ENCODE assay signal across 40 cellular contexts in the genomic region with DNA sequence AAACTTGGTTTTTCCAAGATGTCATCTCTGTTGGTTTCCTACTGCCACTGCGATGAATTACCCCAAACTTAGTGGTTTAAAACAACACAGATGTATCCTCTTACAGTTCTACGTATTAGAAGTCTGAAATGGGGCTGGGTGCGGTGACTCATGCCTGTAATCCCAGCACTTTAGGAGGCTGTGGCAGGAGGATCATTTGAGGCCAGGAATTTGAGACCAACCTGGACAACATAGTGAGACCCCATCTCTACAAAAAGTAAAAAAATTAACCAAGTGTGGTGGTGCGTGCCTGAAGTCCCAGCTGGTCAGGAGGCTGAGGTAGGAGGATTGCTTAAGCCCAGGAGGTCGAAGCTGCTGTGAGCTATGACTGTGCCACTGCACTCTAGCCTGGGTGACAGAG. TPM values are rescaled to one million over a fixed set of nuclear protein-coding genes. Genes with fewer than 3 reads are reported as not detected.
"Had no signal": no experiment of that assay in that cellular context is flagged by ENCODE, and none has a peak within 500 bp of the region (broad histone marks: within the 10 kb centered on the region; RNA-seq: fewer than 3 reads in every experiment).

No MANE protein-coding gene starts in this region.

- H3K4me3 Mint-ChIP-seq: activated naive CD4-positive, alpha-beta T cell treated with anti-CD3 and anti-CD28 coated beads for 36 hours; activated naive CD4-positive, alpha-beta T cell treated with anti-CD3 and anti-CD28 coated beads, Interleukin-2, amount 10 ng/mL, durations not matched to agents 7 days and 5 days; activated naive CD4-positive, alpha-beta T cell treated with anti-CD3 and anti-CD28 coated beads, Interleukin-2, amount 50 U/mL, for 24 hours; activated naive CD8-positive, alpha-beta T cell; activated naive CD8-positive, alpha-beta T cell treated with anti-CD3 and anti-CD28 coated beads for 36 hours; activated naive CD8-positive, alpha-beta T cell treated with anti-CD3 and anti-CD28 coated beads, Interleukin-2, amount 10 ng/mL, durations not matched to agents 7 days and 5 days; activated naive CD8-positive, alpha-beta T cell treated with anti-CD3 and anti-CD28 coated beads, Interleukin-2, amount 50 U/mL, for 24 hours; activated T-cell treated with anti-CD3 and anti-CD28 coated beads, Interleukin-2, amount 50 U/mL, for 24 hours; activated T-cell treated with anti-CD3 and anti-CD28 coated beads, Interleukin-2, amount 50 U/mL, for 4 hours; activated T-cell treated with anti-CD3 and anti-CD28 coated beads, Interleukin-2, amount 50 U/mL, for 72 hours; activated T-helper 1 cell treated with anti-CD3 and anti-CD28 coated beads, Interleukin-12 subunit alpha, Interleukin-12 subunit beta, Interleukin-2, Interleukin-4 antibody, amounts not matched to agents 30 ng/mL and 10 ng/mL and 1 ng/mL, durations not matched to agents 14 hours and 24 hours and 36 hours; activated T-helper 17 cell treated with anti-CD3 and anti-CD28 coated beads, Interleukin-2, amount 50 U/mL, for 72 hours; brain; central memory CD8-positive, alpha-beta T cell had no signal

- FAIRE-seq: astrocyte, bronchial epithelial cell had no signal

- H3K27me3 ChIP-seq: adrenal gland, ascending aorta, body of pancreas, breast epithelium, cardiac muscle cell had no signal

- H3K9me3 Mint-ChIP-seq: activated naive CD4-positive, alpha-beta T cell treated with anti-CD3 and anti-CD28 coated beads, Interleukin-2, amount 50 U/mL, for 24 hours; activated naive CD4-positive, alpha-beta T cell treated with anti-CD3 and anti-CD28 coated beads, Interleukin-2, amount 50 U/mL, for 72 hours; activated naive CD8-positive, alpha-beta T cell treated with anti-CD3 and anti-CD28 coated beads, Interleukin-2, amount 50 U/mL, for 24 hours; activated T-cell treated with anti-CD3 and anti-CD28 coated beads, Interleukin-2, amount 50 U/mL, for 24 hours; activated T-helper 17 cell treated with anti-CD3 and anti-CD28 coated beads, Interleukin-2, amount 50 U/mL, for 72 hours; activated T-helper 2 cell treated with anti-CD3 and anti-CD28 coated beads, Interferon-gamma antibody, Interleukin-2, Interleukin-4, amounts not matched to agents 10 μg/mL and 5 μg/mL and 100 μg/mL, durations not matched to agents 14 hours and 24 hours and 36 hours; central memory CD8-positive, alpha-beta T cell had no signal

- H3K4me1 Mint-ChIP-seq: activated naive CD4-positive, alpha-beta T cell treated with anti-CD3 and anti-CD28 coated beads, Interleukin-2, amount 50 U/mL, for 24 hours; activated T-helper 17 cell treated with anti-CD3 and anti-CD28 coated beads, Interleukin-2, amount 50 U/mL, for 72 hours; brain; central memory CD8-positive, alpha-beta T cell had no signal

- H3K9me3 ChIP-seq: adrenal gland, ascending aorta, body of pancreas, breast epithelium had no signal

- H3K36me3 Mint-ChIP-seq: activated naive CD4-positive, alpha-beta T cell treated with anti-CD3 and anti-CD28 coated beads, Interleukin-2, amount 10 ng/mL, durations not matched to agents 7 days and 5 days; activated naive CD4-positive, alpha-beta T cell treated with anti-CD3 and anti-CD28 coated beads, Interleukin-2, amount 50 U/mL, for 24 hours; activated naive CD4-positive, alpha-beta T cell treated with anti-CD3 and anti-CD28 coated beads, Interleukin-2, amount 50 U/mL, for 72 hours; activated naive CD8-positive, alpha-beta T cell treated with anti-CD3 and anti-CD28 coated beads for 36 hours; brain had no signal

- H3K4me3 ChIP-seq: adrenal gland, ascending aorta, body of pancreas, breast epithelium, cardiac muscle cell had no signal

- H3K36me3 ChIP-seq: adrenal gland, ascending aorta, brain microvascular endothelial cell, breast epithelium, cardiac muscle cell had no signal

- ATAC-seq: activated naive CD4-positive, alpha-beta T cell treated with anti-CD3 and anti-CD28 coated beads, Interleukin-2, amount 50 U/mL, for 72 hours; activated naive CD8-positive, alpha-beta T cell treated with anti-CD3 and anti-CD28 coated beads, Interleukin-2, amount 50 U/mL, for 24 hours; activated T-cell treated with anti-CD3 and anti-CD28 coated beads, Interleukin-2, amount 50 U/mL, for 4 hours; activated T-cell treated with anti-CD3 and anti-CD28 coated beads, Interleukin-2, amount 50 U/mL, for 72 hours; activated T-helper 17 cell treated with anti-CD3 and anti-CD28 coated beads, Interleukin-2, amount 50 U/mL, for 72 hours; body of pancreas had no signal

- H3K27ac Mint-ChIP-seq: activated naive CD4-positive, alpha-beta T cell treated with anti-CD3 and anti-CD28 coated beads for 36 hours; activated naive CD4-positive, alpha-beta T cell treated with anti-CD3 and anti-CD28 coated beads, Interleukin-2, amount 10 ng/mL, durations not matched to agents 7 days and 5 days; activated naive CD4-positive, alpha-beta T cell treated with anti-CD3 and anti-CD28 coated beads, Interleukin-2, amount 50 U/mL, for 72 hours; activated naive CD8-positive, alpha-beta T cell; activated naive CD8-positive, alpha-beta T cell treated with anti-CD3 and anti-CD28 coated beads for 36 hours; activated naive CD8-positive, alpha-beta T cell treated with anti-CD3 and anti-CD28 coated beads, Interleukin-2, amount 10 ng/mL, durations not matched to agents 7 days and 5 days; activated naive CD8-positive, alpha-beta T cell treated with anti-CD3 and anti-CD28 coated beads, Interleukin-2, amount 50 U/mL, for 24 hours; activated T-cell treated with anti-CD3 and anti-CD28 coated beads, Interleukin-2, amount 50 U/mL, for 24 hours; activated T-cell treated with anti-CD3 and anti-CD28 coated beads, Interleukin-2, amount 50 U/mL, for 72 hours; activated T-helper 1 cell treated with anti-CD3 and anti-CD28 coated beads, Interleukin-12 subunit alpha, Interleukin-12 subunit beta, Interleukin-2, Interleukin-4 antibody, amounts not matched to agents 30 ng/mL and 10 ng/mL and 1 ng/mL, durations not matched to agents 14 hours and 24 hours and 36 hours; activated T-helper 17 cell treated with anti-CD3 and anti-CD28 coated beads, Interleukin-2, amount 50 U/mL, for 72 hours; activated T-helper 2 cell treated with anti-CD3 and anti-CD28 coated beads, Interferon-gamma antibody, Interleukin-2, Interleukin-4, amounts not matched to agents 10 μg/mL and 5 μg/mL and 100 μg/mL, durations not matched to agents 14 hours and 24 hours and 36 hours; brain had no signal

- H3K4me1 ChIP-seq: adrenal gland, ascending aorta, body of pancreas, breast epithelium had no signal

- H3K27me3 Mint-ChIP-seq: activated naive CD8-positive, alpha-beta T cell; activated naive CD8-positive, alpha-beta T cell treated with anti-CD3 and anti-CD28 coated beads for 36 hours; central memory CD8-positive, alpha-beta T cell had no signal

- DNase-seq: activated effector memory CD4-positive, alpha-beta T cell treated with anti-CD3 and anti-CD28 coated beads, Interleukin-2, amount 50 U/mL, for 16 hours; activated effector memory CD4-positive, alpha-beta T cell treated with Interleukin-2 at 50 U/mL for 16 hours; activated gamma-delta T cell; activated gamma-delta T cell treated with Interleukin-2 at 50 U/mL for 16 hours; activated naive CD4-positive, alpha-beta T cell; activated naive CD4-positive, alpha-beta T cell treated with anti-CD3 and anti-CD28 coated beads for 36 hours; activated naive CD4-positive, alpha-beta T cell treated with anti-CD3 and anti-CD28 coated beads, Interleukin-2, amount 10 ng/mL, durations not matched to agents 7 days and 5 days; activated naive CD4-positive, alpha-beta T cell treated with Interleukin-2 at 50 U/mL for 16 hours; activated naive CD8-positive, alpha-beta T cell treated with anti-CD3 and anti-CD28 coated beads for 36 hours; activated naive CD8-positive, alpha-beta T cell treated with anti-CD3 and anti-CD28 coated beads, Interleukin-2, amount 10 ng/mL, durations not matched to agents 7 days and 5 days; activated naive CD8-positive, alpha-beta T cell treated with anti-CD3 and anti-CD28 coated beads, Interleukin-2, amount 50 U/mL, for 24 hours; activated T-cell treated with anti-CD3 and anti-CD28 coated beads, Interleukin-2, amount 50 U/mL, for 1 hour; activated T-cell treated with anti-CD3 and anti-CD28 coated beads, Interleukin-2, amount 50 U/mL, for 24 hours; activated T-cell treated with anti-CD3 and anti-CD28 coated beads, Interleukin-2, amount 50 U/mL, for 4 hours; activated T-cell treated with anti-CD3 and anti-CD28 coated beads, Interleukin-2, amount 50 U/mL, for 48 hours; activated T-cell treated with anti-CD3 and anti-CD28 coated beads, Interleukin-2, amount 50 U/mL, for 72 hours; adrenal gland; amniotic stem cell; amygdala; anterior cingulate cortex; aorta; body of pancreas; brain microvascular endothelial cell; caudate nucleus; central memory CD4-positive, alpha-beta T cell; cerebellar nuclear complex had no signal

- H3K27ac ChIP-seq: adrenal gland, ascending aorta, body of pancreas, brain microvascular endothelial cell, breast epithelium, cardiac muscle cell had no signal

RNA-seq across cellular contexts. Expression of a gene that starts 57.2 kb away (rescaled TPM):
- total RNA-seq: activated naive CD4-positive, alpha-beta T cell treated with anti-CD3 and anti-CD28 coated beads, Interleukin-2, amount 50 U/mL, for 72 hours; activated naive CD8-positive, alpha-beta T cell treated with anti-CD3 and anti-CD28 coated beads for 36 hours; activated naive CD8-positive, alpha-beta T cell treated with anti-CD3 and anti-CD28 coated beads, Interleukin-2, amount 10 ng/mL, durations not matched to agents 7 days and 5 days; activated T-cell treated with anti-CD3 and anti-CD28 coated beads, Interleukin-2, amount 50 U/mL, for 4 hours; activated T-helper 1 cell treated with anti-CD3 and anti-CD28 coated beads, Interleukin-12 subunit alpha, Interleukin-12 subunit beta, Interleukin-2, Interleukin-4 antibody, amounts not matched to agents 30 ng/mL and 10 ng/mL and 1 ng/mL, durations not matched to agents 14 hours and 24 hours and 36 hours; activated T-helper 17 cell treated with anti-CD3 and anti-CD28 coated beads, Interleukin-2, amount 50 U/mL, for 72 hours; activated T-helper 2 cell treated with anti-CD3 and anti-CD28 coated beads, Interferon-gamma antibody, Interleukin-2, Interleukin-4, amounts not matched to agents 10 μg/mL and 5 μg/mL and 100 μg/mL, durations not matched to agents 14 hours and 24 hours and 36 hours; aorta; ascending aorta; body of pancreas; cardiac septum had no signal
- polyA plus RNA-seq: cardiac muscle cell had no signal
